8 cellular contexts compared by ENCODE assay signal in genomic region chrX:47751670-47752069, GRCh38.
A peak's percentile ranks its signal among the peaks of the same experiment; 100 is the strongest.
DNase-seq lines count a peak whose midpoint lies in the region; FAIRE-seq and TF ChIP-seq lines count a peak whose summit lies in the region.

No MANE protein-coding gene starts in this region.

- no peaks in the 10 kb centered on the region for H3F3A ChIP-seq in SK-N-SH (replicated peaks; ENCODE audit: insufficient read depth)

- TF ChIP-seq POLR2A in H54 (IDR thresholded peaks at IDR 0.05; ENCODE audit: low read depth, low read length) = no peak
- TF ChIP-seq POLR2A in lower leg skin (IDR thresholded peaks at IDR 0.05) = no peak

- H3K18ac ChIP-seq in mesenchymal stem cell (ENCODE audit: low read depth in 1 of 2, low read length in 2 of 2) = no peak overlapping the region

- H3K36me3 ChIP-seq in SK-N-SH (replicated peaks in 1 of 2; ENCODE audit: control insufficient read depth in 1 of 2, insufficient read depth in 2 of 2, low read length in 1 of 2) (no peaks in the 10 kb centered on the region), mesenchymal stem cell (ENCODE audit: control insufficient read depth in 1 of 2, insufficient read depth in 2 of 2, low read depth in 1 of 2, low read length in 2 of 2) (no peaks in the 10 kb centered on the region)

- H3K79me2 ChIP-seq in SK-N-SH (ENCODE audit: insufficient read depth) = no peaks in the 10 kb centered on the region

- no peak overlapping the region for H3K9ac ChIP-seq in SK-N-SH
- H3K9ac ChIP-seq in mesenchymal stem cell (ENCODE audit: low read length) = no peak overlapping the region

- peaks cover 11% of the 10 kb centered on the region; the same call in 1 of the 2 replicates for H3K27me3 ChIP-seq in SK-N-SH (ENCODE audit: insufficient read depth)
- peaks cover 0 to 21% of the 10 kb centered on the region in 2 experiments for H3K27me3 ChIP-seq in mesenchymal stem cell (ENCODE audit: control insufficient read depth in 1 of 2, insufficient read depth in 1 of 2, low read length in 2 of 2)

- TF ChIP-seq CTCF in AG09319 (IDR thresholded peaks at IDR 0.05; ENCODE audit: low read depth, low read length) (peak; percentile 35), SK-N-SH (IDR thresholded peaks at IDR 0.05) (peak; percentile 38; the same call in 1 of the 2 replicates), choroid plexus epithelial cell (conservative IDR thresholded peaks at IDR 0.05; ENCODE audit: low read depth, low read length) (peak; percentile 55), retinal pigment epithelial cell (conservative IDR thresholded peaks at IDR 0.05; ENCODE audit: low read depth, low read length) (peak; percentile 35), lower leg skin (IDR thresholded peaks at IDR 0.05) (no peak)

- no peaks in the 10 kb centered on the region for H3K9me3 ChIP-seq in SK-N-SH
- H3K9me3 ChIP-seq in mesenchymal stem cell (ENCODE audit: control insufficient read depth, low read length) = peaks cover 3% of the 10 kb centered on the region

- no peak overlapping the region for H2BK12ac ChIP-seq in mesenchymal stem cell (ENCODE audit: low read length in 2 of 2)

- H3K14ac ChIP-seq in mesenchymal stem cell (ENCODE audit: low read length in 2 of 2) = no peak overlapping the region

- no peak overlapping the region for H2AK5ac ChIP-seq in mesenchymal stem cell (ENCODE audit: low read length, severe bottlenecking)

- H2AFZ ChIP-seq in SK-N-SH (ENCODE audit: low read depth) (no peak overlapping the region), mesenchymal stem cell (ENCODE audit: low read depth, low read length) (no peak overlapping the region)

- H3K4me3 ChIP-seq in SK-N-SH (ENCODE audit: low read depth in 2 of 2, low read length in 1 of 2) (no peak overlapping the region; a peak in 1 of 4 replicates), choroid plexus epithelial cell (ENCODE audit: low read depth, low read length) (no peak overlapping the region), retinal pigment epithelial cell (ENCODE audit: low read length) (no peak overlapping the region), lower leg skin (ENCODE audit: low read depth, poor library complexity, severe bottlenecking) (no peak overlapping the region), mesenchymal stem cell (ENCODE audit: insufficient read depth in 1 of 2, low read depth in 1 of 2, low read length in 2 of 2) (no peak overlapping the region)

- peak; percentile 33 for TF ChIP-seq RAD21 in SK-N-SH (IDR thresholded peaks at IDR 0.05; ENCODE audit: low read length)

- POLR2A ChIA-PET in SK-N-SH (lab: Yijun Ruan, JAX) = no interaction called here

- H4K91ac ChIP-seq in mesenchymal stem cell (ENCODE audit: low read length) = no peak overlapping the region

- H3K4me1 ChIP-seq in SK-N-SH (ENCODE audit: control insufficient read depth in 1 of 2, insufficient read depth in 2 of 2, low read depth in 1 of 2, low read length in 1 of 2) = no peaks in the 10 kb centered on the region
- H3K4me1 ChIP-seq in mesenchymal stem cell (ENCODE audit: control insufficient read depth, insufficient read depth, low read depth, low read length) = no peaks in the 10 kb centered on the region

- CTCF ChIA-PET in SK-N-SH (lab: Yijun Ruan, JAX) = interaction anchor here (1.0 kb wide), 1 partner anchor 107 kb away, joined by 3 read pairs; no protein-coding TSS in a partner anchor

- H4K20me1 ChIP-seq in SK-N-SH (ENCODE audit: insufficient read depth) = no peaks in the 10 kb centered on the region

- no peak overlapping the region for H3K23ac ChIP-seq in mesenchymal stem cell (ENCODE audit: low read length in 2 of 2)

- no peak overlapping the region for H3K4ac ChIP-seq in mesenchymal stem cell (ENCODE audit: low read depth in 1 of 2, low read length in 2 of 2)

- no peak overlapping the region for H2BK15ac ChIP-seq in mesenchymal stem cell (ENCODE audit: low read depth, poor library complexity, severe bottlenecking)

- no peak for DNase-seq in AG09319 (ENCODE audit: extremely low read depth, low read depth)
- peak; percentile 0 for DNase-seq in H54 (ENCODE audit: insufficient read length, low spot score)
- no peak for DNase-seq in SK-N-SH
- DNase-seq in choroid plexus epithelial cell (ENCODE audit: low read depth) = peak; percentile 51
- no peak for DNase-seq in retinal pigment epithelial cell (ENCODE audit: low read depth)
- DNase-seq in lower leg skin (ENCODE audit: low spot score in 2 of 2) = no peak
- no peak for DNase-seq in NCI-H2029 (lab: John Stamatoyannopoulos, UW)
- no peak for DNase-seq in mesenchymal stem cell

- H3K9me2 ChIP-seq in SK-N-SH = no peaks in the 10 kb centered on the region

- H3K79me1 ChIP-seq in mesenchymal stem cell (replicated peaks; ENCODE audit: low read length, poor library complexity, severe bottlenecking) = no peaks in the 10 kb centered on the region

- intact Hi-C loops in lower leg skin (cut with DNase I; ENCODE audit: low total_unique reads) = no loop called here

- FAIRE-seq in H54 (lab: Jason Lieb, UNC) = no peak

- H2BK5ac ChIP-seq in mesenchymal stem cell (ENCODE audit: low read depth, low read length, poor library complexity, severe bottlenecking) = no peak overlapping the region

- 4% methylated on average over 5 of the region's 6 CpGs for WGBS in SK-N-SH (ENCODE audit: low lambda C conversion rate)
- WGBS in lower leg skin, 2 donors = 16 to 38% methylated on average over 6 of the region's 6 CpGs
- 18% methylated on average over 5 of the region's 6 CpGs for WGBS in mesenchymal stem cell

- H3K27ac ChIP-seq in SK-N-SH (ENCODE audit: low read depth in 2 of 2, low read length in 1 of 2) = no peak overlapping the region
- no peak overlapping the region for H3K27ac ChIP-seq in mesenchymal stem cell (ENCODE audit: low read length, poor library complexity, severe bottlenecking)

- no peak for TF ChIP-seq EP300 in SK-N-SH (IDR thresholded peaks at IDR 0.05; ENCODE audit: borderline replicate concordance in 1 of 2, low read depth in 1 of 2, low read length in 1 of 2)

- no peak overlapping the region for H4K8ac ChIP-seq in mesenchymal stem cell (ENCODE audit: low read length)

- no peak overlapping the region for H2BK120ac ChIP-seq in mesenchymal stem cell (ENCODE audit: low read depth, low read length)

- no peak overlapping the region for H3K4me2 ChIP-seq in SK-N-SH
- no peak overlapping the region for H3K4me2 ChIP-seq in mesenchymal stem cell (ENCODE audit: low read length, poor library complexity, severe bottlenecking)

TF ChIP-seq in SK-N-SH, 30 proteins besides CTCF, POLR2A, EP300 and RAD21:
- TF ChIP-seq MAX (IDR thresholded peaks at IDR 0.05; ENCODE audit: low read depth) (no peak), RCOR1 (IDR thresholded peaks at IDR 0.05; ENCODE audit: low read length) (no peak), TEAD4 (IDR thresholded peaks at IDR 0.05; ENCODE audit: borderline replicate concordance, insufficient read depth) (no peak), GABPA (IDR thresholded peaks at IDR 0.05; ENCODE audit: low read depth) (no peak), MXI1 (IDR thresholded peaks at IDR 0.05; ENCODE audit: low read depth, low read length) (no peak), EZH2phosphoT487 (IDR thresholded peaks at IDR 0.05; ENCODE audit: borderline replicate concordance, low read depth) (no peak), FOXJ3 (CRISPR knock-in tag; IDR thresholded peaks at IDR 0.05) (no peak)
TF ChIP-seq in SK-N-SH: peak in this region for 0.

Comparison
In these comparisons a context has a peak if more than half of its experiments do, and no peak if none do; other contexts are left out.
1. DNase-seq: peak in H54 (single experiment) and choroid plexus epithelial cell (single experiment); none in AG09319 (single experiment), SK-N-SH (single experiment), retinal pigment epithelial cell (single experiment), lower leg skin (0 of 2), NCI-H2029 (single experiment) and mesenchymal stem cell (single experiment).
2. CTCF ChIP-seq: peak in AG09319 (single experiment), SK-N-SH (single experiment), choroid plexus epithelial cell (single experiment) and retinal pigment epithelial cell (single experiment); none in lower leg skin (0 of 3).